ENCODE assay signal across 26 cellular contexts in genomic region chr6:70834520-70834919, GRCh38.
DNase-seq lines count a peak whose midpoint lies in the region; ATAC-seq and TF ChIP-seq lines count a peak whose summit lies in the region.
"Had no signal": no experiment of that assay in that cellular context is flagged by ENCODE, and none has a peak within 500 bp of the region (broad histone marks: within the 10 kb centered on the region; RNA-seq: fewer than 3 reads in every experiment).

No MANE protein-coding gene starts in this region.

- H3K79me2 ChIP-seq in fibroblast of lung (ENCODE audit: control insufficient read depth, insufficient read depth, low read length): no peaks in the 10 kb centered on the region
- H3K79me2 ChIP-seq in osteoblast (ENCODE audit: insufficient read depth, low read length): no peaks in the 10 kb centered on the region

- peak overlapping the region in 1 of 2 donors; percentile 61 for H3K27ac Mint-ChIP-seq in activated naive CD4-positive, alpha-beta T cell treated with anti-CD3 and anti-CD28 coated beads, Interleukin-2, amount 50 U/mL, for 72 hours
- H3K27ac Mint-ChIP-seq: activated CD4-positive, alpha-beta T cell treated with anti-CD3 and anti-CD28 coated beads for 36 hours; activated naive CD8-positive, alpha-beta T cell treated with anti-CD3 and anti-CD28 coated beads for 36 hours; CD14-positive monocyte; mesothelial cell of epicardium; T-helper 1 cell treated with Interleukin-12 subunit alpha and Interleukin-12 subunit beta and Interleukin-4 antibody, amounts not matched to agents 30 μg/mL and 1 μg/mL, for 36 hours had no signal

- no peak overlapping the region for H2AFZ ChIP-seq in fibroblast of lung (ENCODE audit: low read length)
- no peak overlapping the region for H2AFZ ChIP-seq in osteoblast (ENCODE audit: low read length)

- H3K4me2 ChIP-seq in fibroblast of lung (ENCODE audit: extremely low read depth, insufficient read depth, low read length): no peak overlapping the region
- H3K4me2 ChIP-seq in osteoblast (ENCODE audit: insufficient read depth, low read length): peak overlapping the region; percentile 62
- H3K4me2 ChIP-seq: SK-N-SH had no signal

- no peak for TF ChIP-seq CTCF in fibroblast of lung (conservative IDR thresholded peaks at IDR 0.05 in 1 of 2, IDR thresholded peaks at IDR 0.05 in 1 of 2; ENCODE audit: low read depth in 1 of 2, low read length in 2 of 2)
- TF ChIP-seq CTCF in osteoblast (IDR thresholded peaks at IDR 0.05; ENCODE audit: extremely low read depth, low read depth, low read length): no peak
- TF ChIP-seq CTCF in Peyer's patch (IDR thresholded peaks at IDR 0.05): no peak

- peaks cover 0 to 3% of the 10 kb centered on the region in 2 donors for H3K9me3 Mint-ChIP-seq in activated naive CD4-positive, alpha-beta T cell treated with anti-CD3 and anti-CD28 coated beads, Interleukin-2, amount 50 U/mL, for 72 hours
- H3K9me3 Mint-ChIP-seq: natural killer cell had no signal

- ATAC-seq in activated naive CD4-positive, alpha-beta T cell treated with anti-CD3 and anti-CD28 coated beads, Interleukin-2, amount 50 U/mL, for 72 hours: no peak
- ATAC-seq in HG03342 (IDR thresholded peaks at IDR 0.05; ENCODE audit: unreplicated experiment): no peak
- ATAC-seq: activated CD4-positive, alpha-beta T cell treated with anti-CD3 and anti-CD28 coated beads for 36 hours; left ventricle myocardium superior; natural killer cell had no signal

- H3K36me3 ChIP-seq in fibroblast of lung (ENCODE audit: control insufficient read depth, insufficient read depth, low read length): no peaks in the 10 kb centered on the region
- H3K36me3 ChIP-seq in osteoblast (ENCODE audit: insufficient read depth, low read length): no peaks in the 10 kb centered on the region
- H3K36me3 ChIP-seq in Peyer's patch: peaks cover 0 to 10% (median 0%) of the 10 kb centered on the region in 3 donors

- no peak overlapping the region for H3K9ac ChIP-seq in fibroblast of lung (ENCODE audit: insufficient read depth, low read length)
- H3K9ac ChIP-seq: SK-N-SH had no signal

- no peaks in the 10 kb centered on the region for H3K27me3 ChIP-seq in fibroblast of lung (ENCODE audit: control insufficient read depth, insufficient read depth, low read length)
- H3K27me3 ChIP-seq in osteoblast (ENCODE audit: insufficient read depth, low read length): no peaks in the 10 kb centered on the region
- no peaks in the 10 kb centered on the region for H3K27me3 ChIP-seq in Peyer's patch
- H3K27me3 ChIP-seq: stomach, transverse colon had no signal

- DNase-seq in AG20443 (ENCODE audit: low spot score): peak; percentile 45
- peak; percentile 44 for DNase-seq in amniotic epithelial cell (ENCODE audit: low read depth)
- DNase-seq in fibroblast of lung (ENCODE audit: low read depth in 2 of 2): peak; percentile 27 to 52
- no peak for DNase-seq in osteoblast (ENCODE audit: insufficient read length, low spot score, missing footprints)
- DNase-seq in NCI-H2227 treated with DMSO at 0.1 percent for 48 hours (lab: John Stamatoyannopoulos, UW): no peak
- DNase-seq in activated naive CD4-positive, alpha-beta T cell treated with anti-CD3 and anti-CD28 coated beads, Interleukin-2, amount 50 U/mL, for 72 hours (ENCODE audit: low spot score in 2 of 2): no peak
- no peak for DNase-seq in Peyer's patch
- DNase-seq: activated CD4-positive, alpha-beta T cell treated with anti-CD3 and anti-CD28 coated beads for 36 hours; activated effector memory CD4-positive, alpha-beta T cell treated with Interleukin-2 at 50 U/mL for 16 hours; activated naive CD8-positive, alpha-beta T cell treated with anti-CD3 and anti-CD28 coated beads for 36 hours; activated T-cell treated with anti-CD3 and anti-CD28 coated beads for 4 hours; DMS79 treated with DMSO at 0.1 percent for 48 hours; effector CD8-positive, alpha-beta T cell; GOT3; left ventricle myocardium superior; natural killer cell; NCI-H1694; occipital lobe; SK-N-SH; stomach; transverse colon had no signal

- no peak overlapping the region for H3K27ac ChIP-seq in fibroblast of lung (ENCODE audit: insufficient read depth, low read length)
- H3K27ac ChIP-seq in osteoblast (ENCODE audit: low read depth, low read length): no peak overlapping the region
- H3K27ac ChIP-seq in Peyer's patch: no peak overlapping the region
- H3K27ac ChIP-seq: skin epidermis, stomach, transverse colon had no signal

- TF ChIP-seq POLR2A in Peyer's patch (IDR thresholded peaks at IDR 0.05): no peak

- H3K9me3 ChIP-seq in fibroblast of lung (ENCODE audit: control insufficient read depth, insufficient read depth, low read depth, low read length) (no peaks in the 10 kb centered on the region), osteoblast (ENCODE audit: low read depth, low read length) (no peaks in the 10 kb centered on the region), Peyer's patch (no peaks in the 10 kb centered on the region)
- H3K9me3 ChIP-seq: SK-N-SH, stomach, transverse colon had no signal

- H3K4me3 ChIP-seq in fibroblast of lung (replicated peaks in 1 of 4; ENCODE audit: control extremely low read depth in 1 of 4, insufficient read depth in 1 of 4, low read depth in 3 of 4, low read length in 4 of 4) (no peak overlapping the region), osteoblast (ENCODE audit: insufficient read depth, low read length) (no peak overlapping the region), Peyer's patch (no peak overlapping the region)
- H3K4me3 ChIP-seq: skin epidermis, stomach, transverse colon had no signal

- H3K36me3 Mint-ChIP-seq in activated naive CD4-positive, alpha-beta T cell treated with anti-CD3 and anti-CD28 coated beads, Interleukin-2, amount 50 U/mL, for 72 hours: no peaks in the 10 kb centered on the region
- H3K36me3 Mint-ChIP-seq: mesothelial cell of epicardium, natural killer cell had no signal

- no peaks in the 10 kb centered on the region for H3K4me1 ChIP-seq in fibroblast of lung (ENCODE audit: control insufficient read depth, extremely low read depth, insufficient read depth, low read length)
- peaks cover 5% of the 10 kb centered on the region for H3K4me1 ChIP-seq in osteoblast (ENCODE audit: insufficient read depth, low read length)
- no peaks in the 10 kb centered on the region for H3K4me1 ChIP-seq in Peyer's patch

- no peaks in the 10 kb centered on the region for H4K20me1 ChIP-seq in fibroblast of lung (ENCODE audit: control insufficient read depth, extremely low read depth, insufficient read depth, low read length)
- H4K20me1 ChIP-seq in osteoblast (ENCODE audit: insufficient read depth, low read length): peaks cover 2% of the 10 kb centered on the region

Comparison
In these comparisons a context has a peak if more than half of its experiments do, and no peak if none do; other contexts are left out.
1. DNase-seq: peak in AG20443 (single experiment), amniotic epithelial cell (single experiment) and fibroblast of lung (2 of 2); none in osteoblast (single experiment), NCI-H2227 treated with DMSO at 0.1 percent for 48 hours (single experiment), activated naive CD4-positive, alpha-beta T cell treated with anti-CD3 and anti-CD28 coated beads, Interleukin-2, amount 50 U/mL, for 72 hours (0 of 2) and Peyer's patch (0 of 3).